In the genomic region with DNA sequence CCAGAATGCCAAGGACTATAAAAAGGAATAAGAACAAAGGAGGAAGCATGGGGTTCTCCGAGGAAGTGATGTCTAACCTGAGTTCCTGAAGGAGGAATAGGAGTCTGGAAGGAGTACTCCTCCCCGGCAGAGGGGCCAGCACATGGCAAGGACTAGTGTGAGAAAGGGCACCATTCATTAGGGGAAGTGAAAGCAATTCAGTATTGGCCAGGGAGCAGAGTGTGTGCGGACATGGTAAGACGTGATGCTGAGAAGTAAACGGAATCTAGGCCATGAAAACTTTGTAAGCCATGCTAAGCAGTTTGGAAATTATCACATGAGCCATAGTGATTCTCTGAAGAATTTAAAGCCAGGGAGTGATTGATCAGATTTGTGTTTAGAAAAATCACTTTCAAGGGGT, we compare ENCODE assay signal across 19 cellular contexts.
"Had no signal": no experiment of that assay in that cellular context is flagged by ENCODE, and none has a peak within 500 bp of the region (broad histone marks: within the 10 kb centered on the region; RNA-seq: fewer than 3 reads in every experiment).

No MANE protein-coding gene starts in this region.

- ATAC-seq: activated CD8-positive, alpha-beta T cell treated with anti-CD3 and anti-CD28 coated beads, Interleukin-2, amount 10 ng/mL, durations not matched to agents 7 days and 5 days; activated naive CD8-positive, alpha-beta T cell treated with anti-CD3 and anti-CD28 coated beads, Interleukin-2, amount 50 U/mL, for 24 hours; left colon; stimulated activated naive CD8-positive, alpha-beta T cell treated with anti-CD3 and anti-CD28 coated beads, Interleukin-15, amount 100 ng/mL, for 72 hours had no signal

- H3K4me1 Mint-ChIP-seq: activated CD4-positive, alpha-beta T cell treated with anti-CD3 and anti-CD28 coated beads, Interleukin-2, amount 10 ng/mL, durations not matched to agents 24 days and 14 days; central memory CD8-positive, alpha-beta T cell; nephron; stimulated activated naive CD8-positive, alpha-beta T cell treated with anti-CD3 and anti-CD28 coated beads, Interleukin-15, amount 100 ng/mL, for 72 hours had no signal

- H3K36me3 Mint-ChIP-seq: mesothelial cell of epicardium had no signal

- H3K4me1 ChIP-seq: colonic mucosa had no signal

- H3K27me3 ChIP-seq: brain microvascular endothelial cell had no signal

- H3K4me3 Mint-ChIP-seq: activated CD4-positive, alpha-beta T cell treated with anti-CD3 and anti-CD28 coated beads, Interleukin-2, amount 10 ng/mL, durations not matched to agents 24 days and 14 days; activated CD8-positive, alpha-beta T cell treated with anti-CD3 and anti-CD28 coated beads, Interleukin-2, amount 10 ng/mL, durations not matched to agents 7 days and 5 days; activated naive CD4-positive, alpha-beta T cell treated with anti-CD3 and anti-CD28 coated beads for 36 hours; activated naive CD8-positive, alpha-beta T cell treated with anti-CD3 and anti-CD28 coated beads, Interleukin-2, amount 50 U/mL, for 24 hours; activated T-cell treated with anti-CD3 and anti-CD28 coated beads, Interleukin-2, amount 50 U/mL, for 24 hours; central memory CD8-positive, alpha-beta T cell; mesothelial cell of epicardium; nephron; stimulated activated naive CD8-positive, alpha-beta T cell treated with anti-CD3 and anti-CD28 coated beads, Interleukin-15, amount 100 ng/mL, for 72 hours had no signal

- H3K27ac ChIP-seq: brain microvascular endothelial cell, colonic mucosa had no signal

- H3K9me3 ChIP-seq: colonic mucosa had no signal

- H3K4me3 ChIP-seq: colonic mucosa, lung had no signal

- H3K9me3 Mint-ChIP-seq: activated naive CD4-positive, alpha-beta T cell treated with anti-CD3 and anti-CD28 coated beads for 36 hours; activated naive CD8-positive, alpha-beta T cell treated with anti-CD3 and anti-CD28 coated beads, Interleukin-2, amount 50 U/mL, for 24 hours; activated T-cell treated with anti-CD3 and anti-CD28 coated beads, Interleukin-2, amount 50 U/mL, for 24 hours; central memory CD8-positive, alpha-beta T cell had no signal

- H3K27ac Mint-ChIP-seq: activated CD4-positive, alpha-beta T cell treated with anti-CD3 and anti-CD28 coated beads, Interleukin-2, amount 10 ng/mL, durations not matched to agents 24 days and 14 days; activated CD8-positive, alpha-beta T cell treated with anti-CD3 and anti-CD28 coated beads, Interleukin-2, amount 10 ng/mL, durations not matched to agents 7 days and 5 days; activated naive CD4-positive, alpha-beta T cell treated with anti-CD3 and anti-CD28 coated beads for 36 hours; activated naive CD8-positive, alpha-beta T cell treated with anti-CD3 and anti-CD28 coated beads, Interleukin-2, amount 50 U/mL, for 24 hours; activated T-cell treated with anti-CD3 and anti-CD28 coated beads, Interleukin-2, amount 50 U/mL, for 24 hours; activated T-helper 2 cell treated with anti-CD3 and anti-CD28 coated beads, Interferon-gamma antibody, Interleukin-2, Interleukin-4, amounts not matched to agents 10 μg/mL and 5 μg/mL and 100 μg/mL, durations not matched to agents 14 hours and 24 hours and 36 hours; mesothelial cell of epicardium; nephron; stimulated activated naive CD8-positive, alpha-beta T cell treated with anti-CD3 and anti-CD28 coated beads, Interleukin-15, amount 100 ng/mL, for 72 hours had no signal

- H3K36me3 ChIP-seq: brain microvascular endothelial cell, colonic mucosa had no signal

- DNase-seq: activated CD4-positive, alpha-beta T cell treated with anti-CD3 and anti-CD28 coated beads, Interleukin-2, amount 10 ng/mL, durations not matched to agents 24 days and 14 days; activated CD8-positive, alpha-beta T cell treated with anti-CD3 and anti-CD28 coated beads, Interleukin-2, amount 10 ng/mL, durations not matched to agents 7 days and 5 days; activated naive CD4-positive, alpha-beta T cell treated with anti-CD3 and anti-CD28 coated beads for 36 hours; activated naive CD8-positive, alpha-beta T cell treated with anti-CD3 and anti-CD28 coated beads, Interleukin-2, amount 50 U/mL, for 24 hours; activated T-cell treated with anti-CD3 and anti-CD28 coated beads, Interleukin-2, amount 50 U/mL, for 24 hours; brain microvascular endothelial cell; colonic mucosa; erythroblast; foreskin melanocyte; islet precursor cell; left colon; posterior cingulate gyrus; stimulated activated naive CD8-positive, alpha-beta T cell treated with anti-CD3 and anti-CD28 coated beads, Interleukin-15, amount 100 ng/mL, for 72 hours; trophoblast cell had no signal
